ENCODE assay signal across 8 cellular contexts in genomic region chr19:34733826-34734600, GRCh38. TPM values are rescaled to one million over a fixed set of nuclear protein-coding genes. Genes with fewer than 3 reads are reported as not detected.
A peak's percentile ranks its signal among the peaks of the same experiment; 100 is the strongest.
DNase-seq lines count a peak whose midpoint lies in the region; ATAC-seq lines count a peak whose summit lies in the region.

ZNF181 (plus strand) TSS chr19:34734243; CDS start chr19:34735038, 795 bp downstream.

- H3K27ac ChIP-seq in esophagus (ENCODE audit: low read depth in 2 of 2, low read length in 1 of 2) (peak within 1 kb of the TSS; percentile 93 to 95), muscle layer of colon (ENCODE audit: low read depth, low read length) (peak within 1 kb of the TSS; percentile 85)

- 0% methylated on average over 69 of the region's 69 CpGs for WGBS in esophagus, 2 donors

- H3K4me3 ChIP-seq in esophagus (ENCODE audit: low read depth in 1 of 2, low read length in 2 of 2), result peak within 1 kb of the TSS; percentile 77 to 80
- peak within 1 kb of the TSS; percentile 88 to 91 for H3K4me3 ChIP-seq in muscle layer of colon (ENCODE audit: low read depth in 1 of 2, low read length in 2 of 2)

- ATAC-seq in GM21528 (IDR thresholded peaks at IDR 0.05; ENCODE audit: low FRiP score, unreplicated experiment), result peak; percentile 75

- peak within 1 kb of the TSS; percentile 88 for H3K9ac ChIP-seq in muscle layer of colon (ENCODE audit: low read length)

- DNase-seq in DMS 273 treated with DMSO at 0.1 percent for 48 hours (lab: John Stamatoyannopoulos, UW) (peak; percentile 74), HuH-7.5 (ENCODE audit: low spot score) (peak; percentile 81), OCI-M1 (lab: John Stamatoyannopoulos, UW) (peak; percentile 98)
- DNase-seq in activated T-cell treated with anti-CD3 and anti-CD28 coated beads, Interleukin-2, amount 50 U/mL, for 1 hour, result peak; percentile 78
- peak; percentile 59 to 62 for DNase-seq in stimulated activated CD8-positive, alpha-beta memory T cell treated with anti-CD3 and anti-CD28 coated beads, Interleukin-7, amount 100 ng/mL, for 1 hour (ENCODE audit: low read depth in 2 of 2)

- H3K27me3 ChIP-seq in esophagus (ENCODE audit: control insufficient read depth in 1 of 2, insufficient read depth in 2 of 2, low read length in 2 of 2) (no peaks in the 10 kb centered on the region), muscle layer of colon (ENCODE audit: control insufficient read depth in 1 of 2, insufficient read depth in 2 of 2, low read length in 2 of 2) (no peaks in the 10 kb centered on the region)

- H3K4me1 ChIP-seq in esophagus (ENCODE audit: control insufficient read depth in 2 of 2, insufficient read depth in 2 of 2, low read length in 1 of 2), result peaks cover 4 to 16% of the 10 kb centered on the region in 2 donors
- H3K4me1 ChIP-seq in muscle layer of colon (ENCODE audit: insufficient read depth, low read length), result peaks cover 26% of the 10 kb centered on the region

- peaks cover 0 to 7% of the 10 kb centered on the region in 2 donors for H3K36me3 ChIP-seq in esophagus (ENCODE audit: control insufficient read depth in 2 of 2, insufficient read depth in 2 of 2, low read length in 1 of 2)
- H3K36me3 ChIP-seq in muscle layer of colon (ENCODE audit: insufficient read depth, low read length), result peaks cover 24% of the 10 kb centered on the region

- H3K9me3 ChIP-seq in esophagus (ENCODE audit: control insufficient read depth in 2 of 2, insufficient read depth in 1 of 2, low read depth in 1 of 2, low read length in 1 of 2) (peaks cover 0 to 7% of the 10 kb centered on the region in 2 donors), muscle layer of colon (ENCODE audit: low read length) (peaks cover 8% of the 10 kb centered on the region)

RNA-seq across cellular contexts. Expression of gene ZNF181, which starts in this region (rescaled TPM):
- 1 to 10 TPM; 4.0 to 4.5 TPM for polyA plus RNA-seq in esophagus

Comparison
In these comparisons a context has a peak if more than half of its experiments do, and no peak if none do; other contexts are left out.
1. Peak in every context shown above with its lines: DNase-seq, ATAC-seq, H3K4me3 ChIP-seq and H3K27ac ChIP-seq.